27 cellular contexts compared by ENCODE assay signal in the genomic region with DNA sequence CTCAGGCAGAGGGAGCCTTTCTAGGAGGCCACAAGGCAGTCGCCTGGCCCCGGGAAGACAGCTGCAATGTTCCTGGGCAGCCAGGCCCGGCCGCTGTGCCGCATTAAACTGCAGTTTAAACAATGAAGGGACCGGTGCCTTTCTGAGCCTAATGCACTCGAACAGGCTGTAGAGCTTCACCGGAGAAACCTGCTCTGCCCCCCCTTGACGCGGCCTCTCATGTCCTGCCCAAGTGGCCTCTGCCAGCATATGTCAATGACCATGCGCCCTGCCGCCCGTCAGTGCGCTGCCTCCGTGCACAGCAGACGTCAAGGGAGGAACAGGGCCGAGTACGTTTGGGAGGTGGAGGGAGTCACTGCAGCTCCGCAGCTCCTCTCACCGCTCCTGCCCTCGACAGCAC. TPM values are rescaled to one million over a fixed set of nuclear protein-coding genes. Genes with fewer than 3 reads are reported as not detected.
DNase-seq lines count a peak whose midpoint lies in the region; ATAC-seq and TF ChIP-seq lines count a peak whose summit lies in the region.
"Had no signal": no experiment of that assay in that cellular context is flagged by ENCODE, and none has a peak within 500 bp of the region (broad histone marks: within the 10 kb centered on the region; RNA-seq: fewer than 3 reads in every experiment).

No MANE protein-coding gene starts in this region.

- no peaks in the 10 kb centered on the region for H3K9me3 Mint-ChIP-seq in chondrocyte (ENCODE audit: low read depth)
- H3K9me3 Mint-ChIP-seq in neural crest cell, result no peaks in the 10 kb centered on the region
- H3K9me3 Mint-ChIP-seq: activated CD8-positive, alpha-beta T cell treated with anti-CD3 and anti-CD28 coated beads for 36 hours; activated naive CD4-positive, alpha-beta T cell treated with anti-CD3 and anti-CD28 coated beads for 36 hours; activated T-helper 1 cell treated with anti-CD3 and anti-CD28 coated beads, Interleukin-12 subunit alpha, Interleukin-12 subunit beta, Interleukin-2, Interleukin-4 antibody, amounts not matched to agents 30 ng/mL and 10 ng/mL and 1 ng/mL, durations not matched to agents 14 hours and 24 hours and 36 hours; CD4-positive, alpha-beta T cell had no signal

- H3K4me3 Mint-ChIP-seq in chondrocyte (ENCODE audit: unreplicated experiment) (no peak overlapping the region), neural crest cell (peak overlapping the region; percentile 44)
- H3K4me3 Mint-ChIP-seq: activated CD8-positive, alpha-beta T cell treated with anti-CD3 and anti-CD28 coated beads for 36 hours; activated naive CD4-positive, alpha-beta T cell treated with anti-CD3 and anti-CD28 coated beads for 36 hours; activated T-helper 1 cell treated with anti-CD3 and anti-CD28 coated beads, Interleukin-12 subunit alpha, Interleukin-12 subunit beta, Interleukin-2, Interleukin-4 antibody, amounts not matched to agents 30 ng/mL and 10 ng/mL and 1 ng/mL, durations not matched to agents 14 hours and 24 hours and 36 hours; CD4-positive, alpha-beta T cell had no signal

- H3K36me3 Mint-ChIP-seq in chondrocyte (ENCODE audit: low read depth) (no peaks in the 10 kb centered on the region), neural crest cell (ENCODE audit: low read depth) (no peaks in the 10 kb centered on the region)

- no peak for TF ChIP-seq CTCF in chondrocyte (IDR thresholded peaks at IDR 0.05)
- no peak for TF ChIP-seq CTCF in neural crest cell (conservative IDR thresholded peaks at IDR 0.05)

- H3K4me1 Mint-ChIP-seq in chondrocyte (ENCODE audit: low read depth), result peaks cover 19% of the 10 kb centered on the region
- peaks cover 47% of the 10 kb centered on the region for H3K4me1 Mint-ChIP-seq in neural crest cell

- H3K27me3 Mint-ChIP-seq in chondrocyte (ENCODE audit: low read depth) (no peaks in the 10 kb centered on the region), neural crest cell (ENCODE audit: low read depth) (peaks cover 2% of the 10 kb centered on the region)

- DNase-seq in ELF-1 (ENCODE audit: low read depth, low spot score) (peak; percentile 34), NCI-H510A (lab: John Stamatoyannopoulos, UW) (peak; percentile 54), chondrocyte (ENCODE audit: low spot score) (peak; percentile 77), neural crest cell (ENCODE audit: low read depth, low spot score) (no peak), NCI-H345 (lab: John Stamatoyannopoulos, UW) (no peak), Ammon's horn (ENCODE audit: low spot score) (no peak)
- DNase-seq in stimulated activated CD4-positive, alpha-beta T cell treated with anti-CD3 and anti-CD28 coated beads, Interleukin-1b, Interleukin-23, amount 100 ng/mL, for 48 hours, result no peak
- DNase-seq: activated CD8-positive, alpha-beta memory T cell treated with anti-CD3 and anti-CD28 coated beads, Interleukin-2, amount 50 U/mL, for 48 hours; activated CD8-positive, alpha-beta T cell treated with anti-CD3 and anti-CD28 coated beads for 36 hours; activated naive CD4-positive, alpha-beta T cell treated with anti-CD3 and anti-CD28 coated beads for 36 hours; AML-193; brain microvascular endothelial cell; CD4-positive, alpha-beta T cell; HCEC 1CT; hypothalamus; IMR-90; left cardiac atrium; NCI-H1694 treated with DMSO at 0.1 percent for 48 hours; PC-9; right cardiac atrium; SHP77; stimulated activated CD4-positive, alpha-beta T cell treated with anti-CD3 and anti-CD28 coated beads, Interleukin-2, amount 100 ng/mL, for 48 hours; tibial artery had no signal

- ATAC-seq in GM18867 (IDR thresholded peaks at IDR 0.05; ENCODE audit: unreplicated experiment), result no peak
- ATAC-seq: activated CD8-positive, alpha-beta T cell treated with anti-CD3 and anti-CD28 coated beads for 36 hours; left cardiac atrium; right cardiac atrium had no signal

- no peak overlapping the region for H3K27ac Mint-ChIP-seq in chondrocyte (ENCODE audit: unreplicated experiment)
- peak overlapping the region; percentile 28 for H3K27ac Mint-ChIP-seq in neural crest cell (ENCODE audit: unreplicated experiment)
- H3K27ac Mint-ChIP-seq: activated CD8-positive, alpha-beta T cell treated with anti-CD3 and anti-CD28 coated beads for 36 hours; activated naive CD4-positive, alpha-beta T cell treated with anti-CD3 and anti-CD28 coated beads for 36 hours; activated T-helper 1 cell treated with anti-CD3 and anti-CD28 coated beads, Interleukin-12 subunit alpha, Interleukin-12 subunit beta, Interleukin-2, Interleukin-4 antibody, amounts not matched to agents 30 ng/mL and 10 ng/mL and 1 ng/mL, durations not matched to agents 14 hours and 24 hours and 36 hours; CD4-positive, alpha-beta T cell had no signal

RNA-seq across cellular contexts. Expression of a gene that starts 38.4 kb away (rescaled TPM):
- total RNA-seq in chondrocyte, result not detected in 3 replicates
- total RNA-seq in neural crest cell, result not detected in 2 replicates
- total RNA-seq: A673; activated CD8-positive, alpha-beta T cell treated with anti-CD3 and anti-CD28 coated beads for 36 hours; activated naive CD4-positive, alpha-beta T cell treated with anti-CD3 and anti-CD28 coated beads for 36 hours; activated T-helper 1 cell treated with anti-CD3 and anti-CD28 coated beads, Interleukin-12 subunit alpha, Interleukin-12 subunit beta, Interleukin-2, Interleukin-4 antibody, amounts not matched to agents 30 ng/mL and 10 ng/mL and 1 ng/mL, durations not matched to agents 14 hours and 24 hours and 36 hours; CD4-positive, alpha-beta T cell; IMR-90; left cardiac atrium; mucosa of gallbladder; PC-9; right cardiac atrium had no signal

Comparison
In these comparisons a context has a peak if more than half of its experiments do, and no peak if none do; other contexts are left out.
1. DNase-seq: peak in ELF-1 (single experiment), NCI-H510A (single experiment) and chondrocyte (single experiment); none in neural crest cell (single experiment), NCI-H345 (single experiment), Ammon's horn (single experiment) and stimulated activated CD4-positive, alpha-beta T cell treated with anti-CD3 and anti-CD28 coated beads, Interleukin-1b, Interleukin-23, amount 100 ng/mL, for 48 hours (single experiment).